In the genomic region with DNA sequence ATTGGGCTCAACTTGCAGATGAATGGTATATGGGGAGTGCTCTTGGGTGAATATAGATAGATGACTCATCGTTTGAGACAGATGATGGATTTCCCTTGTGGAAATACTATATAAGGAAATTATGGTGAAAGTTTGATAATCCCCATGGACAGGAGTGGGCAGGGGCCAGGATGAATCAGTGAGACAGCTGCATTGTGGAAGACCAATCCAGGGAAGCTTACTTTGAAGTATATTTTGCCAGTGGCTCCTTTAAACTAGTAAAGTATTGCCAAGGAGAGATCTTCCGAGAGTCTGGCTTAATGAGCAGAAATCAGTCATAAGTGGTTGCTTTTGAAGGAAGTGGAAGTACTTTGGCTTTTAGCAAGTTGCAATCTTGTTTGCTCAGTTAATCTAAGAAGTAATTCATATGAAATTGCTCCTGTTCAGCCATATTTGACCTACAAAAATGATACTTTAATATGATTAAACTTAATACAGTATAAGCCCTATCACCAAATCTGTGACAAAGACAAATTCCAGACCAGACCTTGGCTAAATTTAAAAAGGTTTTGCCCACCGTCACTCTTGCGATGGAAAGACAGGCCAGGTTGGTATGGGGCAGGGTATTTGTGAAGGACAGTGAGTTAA, we compare ENCODE assay signal across 17 cellular contexts. TPM values are rescaled to one million over a fixed set of nuclear protein-coding genes. Genes with fewer than 3 reads are reported as not detected.
A peak's percentile ranks its signal among the peaks of the same experiment; 100 is the strongest.
DNase-seq lines count a peak whose midpoint lies in the region; ATAC-seq and TF ChIP-seq lines count a peak whose summit lies in the region.
"Had no signal": no experiment of that assay in that cellular context is flagged by ENCODE, and none has a peak within 500 bp of the region (broad histone marks: within the 10 kb centered on the region; RNA-seq: fewer than 3 reads in every experiment).

No MANE protein-coding gene starts in this region.

- no peaks in the 10 kb centered on the region for H3K4me1 ChIP-seq in left lung
- H3K4me1 ChIP-seq: adrenal gland, parathyroid adenoma had no signal

- no peak for TF ChIP-seq CTCF in AG10803 (conservative IDR thresholded peaks at IDR 0.05; ENCODE audit: low read length)
- TF ChIP-seq CTCF in left lung (IDR thresholded peaks at IDR 0.05), result no peak

- H3K9me3 ChIP-seq in left lung, result peaks cover 2 to 5% of the 10 kb centered on the region in 2 donors
- H3K9me3 ChIP-seq: adrenal gland had no signal

- ATAC-seq in left lung, result peak; percentile 83
- no peak for ATAC-seq in HG02981 (IDR thresholded peaks at IDR 0.05; ENCODE audit: unreplicated experiment)
- no peak for ATAC-seq in GM21447 (IDR thresholded peaks at IDR 0.05; ENCODE audit: unreplicated experiment)
- no peak for ATAC-seq in HG03196 (IDR thresholded peaks at IDR 0.05; ENCODE audit: unreplicated experiment)
- ATAC-seq: activated CD4-positive, alpha-beta T cell treated with anti-CD3 and anti-CD28 coated beads for 36 hours; T-helper 17 cell had no signal

- no peak overlapping the region for H3K4me3 ChIP-seq in AG10803 (ENCODE audit: low read length)
- no peak overlapping the region for H3K4me3 ChIP-seq in left lung
- H3K4me3 ChIP-seq: adrenal gland, coronary artery, esophagus muscularis mucosa, PC-9 had no signal

- no peaks in the 10 kb centered on the region for H3K36me3 ChIP-seq in left lung
- H3K36me3 ChIP-seq: adrenal gland, esophagus muscularis mucosa had no signal

- H3K27me3 ChIP-seq in left lung, result no peaks in the 10 kb centered on the region
- H3K27me3 ChIP-seq: adrenal gland, esophagus muscularis mucosa had no signal

- intact Hi-C loops in left lung (cut with DNase I), result no loop called here

- H3K27ac ChIP-seq in left lung, result no peak overlapping the region
- H3K27ac ChIP-seq: adrenal gland, coronary artery, esophagus muscularis mucosa, parathyroid adenoma, PC-9 had no signal

- DNase-seq in AG10803 (ENCODE audit: low read depth) (peak; percentile 51), LHCN-M2 (ENCODE audit: low read depth) (peak; percentile 98), astrocyte of the hippocampus (ENCODE audit: low read depth, low spot score) (peak; percentile 36), left lung (no peak)
- no peak for DNase-seq in stimulated activated CD4-positive, alpha-beta T cell treated with anti-CD3 and anti-CD28 coated beads, Interleukin-1b, Interleukin-23, amount 100 ng/mL, for 48 hours
- DNase-seq: activated CD4-positive, alpha-beta T cell treated with anti-CD3 and anti-CD28 coated beads for 36 hours; activated T-cell treated with anti-CD3 and anti-CD28 coated beads, Interleukin-2, amount 50 U/mL, for 1 hour; adrenal gland; AML-193; PC-9; T-helper 17 cell had no signal

RNA-seq across cellular contexts. Expression of a gene that starts 9.3 kb away (rescaled TPM):
- total RNA-seq in LHCN-M2 (2014; rRNA removed) (29.6 and 39.9 TPM in 2 replicates), left lung (100 to 1,000 TPM; 166 to 329 TPM)
- polyA plus RNA-seq in LHCN-M2 (2012), result 2.1 TPM
- total RNA-seq: T-helper 17 cell had no signal

Comparison
In these comparisons a context has a peak if more than half of its experiments do, and no peak if none do; other contexts are left out.
1. DNase-seq: peak in AG10803 (single experiment), LHCN-M2 (single experiment) and astrocyte of the hippocampus (single experiment); none in left lung (0 of 2) and stimulated activated CD4-positive, alpha-beta T cell treated with anti-CD3 and anti-CD28 coated beads, Interleukin-1b, Interleukin-23, amount 100 ng/mL, for 48 hours (single experiment).